1 cellular context compared by ENCODE assay signal in genomic region chr10:6220418-6221191, GRCh38.
TF ChIP-seq lines count a peak whose summit lies in the region.

No MANE protein-coding gene starts in this region.

TF ChIP-seq in GM12878, 131 proteins besides CTCF, POLR2A, EP300 and RAD21 (continued from another document):
- TF ChIP-seq PRDM15 (CRISPR knock-in tag; IDR thresholded peaks at IDR 0.05): no peak
- no peak for TF ChIP-seq CBX5 (IDR thresholded peaks at IDR 0.05; ENCODE audit: low read depth)
- TF ChIP-seq SMAD1 (IDR thresholded peaks at IDR 0.05; ENCODE audit: low read depth, partially characterized antibody): no peak
- no peak for TF ChIP-seq TCF7 (IDR thresholded peaks at IDR 0.05; ENCODE audit: borderline replicate concordance)
- TF ChIP-seq BCL11A (IDR thresholded peaks at IDR 0.05; ENCODE audit: low read depth, low read length): no peak
- no peak for TF ChIP-seq BHLHE40 (IDR thresholded peaks at IDR 0.05; ENCODE audit: borderline replicate concordance in 1 of 2, low read depth in 2 of 2, low read length in 1 of 2)
- no peak for TF ChIP-seq MYC (IDR thresholded peaks at IDR 0.05; ENCODE audit: insufficient read depth, insufficient read length, insufficient replicate concordance, low read length, severe bottlenecking)
- peak; percentile 52; the same call in 1 of the 2 replicates for TF ChIP-seq POLR2AphosphoS5 (IDR thresholded peaks at IDR 0.05; ENCODE audit: low read length)
- TF ChIP-seq PAX5 (IDR thresholded peaks at IDR 0.05; ENCODE audit: borderline replicate concordance, low read depth, low read length): no peak
- TF ChIP-seq CBFB (IDR thresholded peaks at IDR 0.05; ENCODE audit: low read depth): no peak
